Comparison of ENCODE assay signal across 8 cellular contexts in genomic region chrX:76428243-76429130, GRCh38. TPM values are rescaled to one million over a fixed set of nuclear protein-coding genes. Genes with fewer than 3 reads are reported as not detected.
DNase-seq lines count a peak whose midpoint lies in the region; ATAC-seq, FAIRE-seq and TF ChIP-seq lines count a peak whose summit lies in the region.

No MANE protein-coding gene starts in this region.

- POLR2A ChIA-PET in HepG2 (lab: Yijun Ruan, JAX) = no interaction called here

- TF ChIP-seq EP300 in HepG2 (IDR thresholded peaks at IDR 0.05; ENCODE audit: low read depth in 2 of 2, low read length in 2 of 2) (no peak), HepG2 (CRISPR knock-in tag; IDR thresholded peaks at IDR 0.05; ENCODE audit: borderline replicate concordance) (no peak)

- FAIRE-seq in HepG2 (lab: Jason Lieb, UNC) (no peak), H54 (lab: Jason Lieb, UNC) (no peak)

- dilution Hi-C loops in mammary epithelial cell (cut with HindIII; ENCODE audit: low sequenced_read_pairs) = no loop called here

- peak; percentile 1 for DNase-seq in mammary epithelial cell
- DNase-seq in HepG2 (ENCODE audit: low spot score) = no peak
- DNase-seq in stimulated activated CD8-positive, alpha-beta memory T cell treated with anti-CD3 and anti-CD28 coated beads, Interleukin-2, amount 100 ng/mL, for 48 hours (ENCODE audit: low read depth in 2 of 2) = peak; percentile 1 to 13
- DNase-seq in GF-D8 (lab: John Stamatoyannopoulos, UW) = no peak
- DNase-seq in H54 (ENCODE audit: insufficient read length, low spot score) = no peak

- 51% methylated on average over 7 of the region's 60 CpGs for WGBS in mammary epithelial cell (ENCODE audit: low coverage, missing lambda C conversion rate)
- 48% methylated on average over 5 of the region's 60 CpGs for WGBS in HepG2 (ENCODE audit: low lambda C conversion rate)

- H3K27me3 Mint-ChIP-seq in T-helper 1 cell treated with Interleukin-12 subunit alpha and Interleukin-12 subunit beta and Interleukin-4 antibody, amounts not matched to agents 30 μg/mL and 1 μg/mL, for 36 hours (ENCODE audit: low read depth) = no peaks in the 10 kb centered on the region

- in situ Hi-C loops in mammary epithelial cell (cut with MboI; ENCODE audit: low sequenced_read_pairs in 2 of 2) = no loop called here
- in situ Hi-C loops in HepG2 (cut with HindIII; ENCODE audit: extremely low pct_ligation_motif_present, low pct_unique_long_range_greater_than_20kb) = no loop called here

- H3K36me3 ChIP-seq in mammary epithelial cell (ENCODE audit: insufficient read depth, low read length) (no peaks in the 10 kb centered on the region), HepG2 (replicated peaks in 1 of 2; ENCODE audit: control insufficient read depth in 1 of 2, insufficient read depth in 2 of 2, low read length in 2 of 2) (no peaks in the 10 kb centered on the region)

- H3K27ac ChIP-seq in mammary epithelial cell (ENCODE audit: insufficient read depth, low read depth, low read length) (no peak overlapping the region), HepG2 (ENCODE audit: extremely low read length, insufficient read depth, low read length) (no peak overlapping the region)

- no peaks in the 10 kb centered on the region for H3K27me3 ChIP-seq in mammary epithelial cell (ENCODE audit: insufficient read depth, low read length)
- H3K27me3 ChIP-seq in HepG2 (ENCODE audit: control insufficient read depth in 1 of 2, insufficient read depth in 2 of 2, low read length in 2 of 2) = no peaks in the 10 kb centered on the region

- H3K79me2 ChIP-seq in mammary epithelial cell (ENCODE audit: insufficient read depth, low read length) (peaks cover 9% of the 10 kb centered on the region), HepG2 (ENCODE audit: insufficient read depth, low read length) (no peaks in the 10 kb centered on the region)

- peak overlapping the region; percentile 68 for H3K27ac Mint-ChIP-seq in T-helper 1 cell treated with Interleukin-12 subunit alpha and Interleukin-12 subunit beta and Interleukin-4 antibody, amounts not matched to agents 30 μg/mL and 1 μg/mL, for 36 hours

- H3K4me2 ChIP-seq in mammary epithelial cell (ENCODE audit: insufficient read depth, low read depth, low read length) (peak overlapping the region; percentile 92), HepG2 (ENCODE audit: low read depth, low read length) (peak overlapping the region; percentile 62)

- peaks cover 2% of the 10 kb centered on the region for H3K36me3 Mint-ChIP-seq in T-helper 1 cell treated with Interleukin-12 subunit alpha and Interleukin-12 subunit beta and Interleukin-4 antibody, amounts not matched to agents 30 μg/mL and 1 μg/mL, for 36 hours (ENCODE audit: low read depth)

- H3K4me1 Mint-ChIP-seq in T-helper 1 cell treated with Interleukin-12 subunit alpha and Interleukin-12 subunit beta and Interleukin-4 antibody, amounts not matched to agents 30 μg/mL and 1 μg/mL, for 36 hours (ENCODE audit: low read depth) = peaks cover 9% of the 10 kb centered on the region

- H3K4me3 ChIP-seq in mammary epithelial cell (replicated peaks in 1 of 3; ENCODE audit: insufficient read depth in 1 of 3, low read depth in 2 of 3, low read length in 3 of 3) (peak overlapping the region; percentile 61 to 70 (median 65)), HepG2 (replicated peaks in 1 of 3; ENCODE audit: insufficient read depth in 1 of 3, low read depth in 2 of 3, low read length in 3 of 3) (peak overlapping the region; percentile 58 to 76 (median 60); a peak in 4 of 6 replicates)

- ATAC-seq in GM18505 (IDR thresholded peaks at IDR 0.05; ENCODE audit: unreplicated experiment) (peak; percentile 47), HG02852 (IDR thresholded peaks at IDR 0.05; ENCODE audit: unreplicated experiment) (peak; percentile 47), HepG2 (peak; percentile 64)

- H3K9ac ChIP-seq in mammary epithelial cell (ENCODE audit: insufficient read depth, low read length) = peak overlapping the region; percentile 27
- H3K9ac ChIP-seq in HepG2 (ENCODE audit: insufficient read depth, low read depth, low read length) = peak overlapping the region; percentile 43

- H3K4me1 ChIP-seq in mammary epithelial cell (ENCODE audit: insufficient read depth, low read length) (peaks cover 8% of the 10 kb centered on the region), HepG2 (ENCODE audit: insufficient read depth, low read length) (no peaks in the 10 kb centered on the region)

- no peak for TF ChIP-seq CTCF in mammary epithelial cell (conservative IDR thresholded peaks at IDR 0.05 in 1 of 2, IDR thresholded peaks at IDR 0.05 in 1 of 2; ENCODE audit: extremely low read depth in 1 of 2, insufficient read depth in 1 of 2, low read depth in 1 of 2, low read length in 2 of 2)
- TF ChIP-seq CTCF in HepG2 (CRISPR knock-in tag; IDR thresholded peaks at IDR 0.05) = no peak

- TF ChIP-seq RAD21 in HepG2 (CRISPR knock-in tag; IDR thresholded peaks at IDR 0.05) = no peak

- intact Hi-C loops in mammary epithelial cell (cut with micrococcal nuclease) = no loop called here
- intact Hi-C loops in HepG2 (cut with micrococcal nuclease; ENCODE audit: unreplicated experiment) = no loop called here

- CTCF ChIA-PET in mammary epithelial cell (lab: Charles Lee; ENCODE audit: low non-redundant PET) = no interaction called here
- CTCF ChIA-PET in HepG2 (lab: Yijun Ruan, JAX; ENCODE audit: low intra/inter-chr PET ratio, low total read pairs) = no interaction called here

- H4K20me1 ChIP-seq in mammary epithelial cell (ENCODE audit: insufficient read depth, low read length) = no peaks in the 10 kb centered on the region
- no peaks in the 10 kb centered on the region for H4K20me1 ChIP-seq in HepG2 (ENCODE audit: insufficient read depth, low read length)

- H3K9me3 ChIP-seq in mammary epithelial cell (replicated peaks; ENCODE audit: insufficient read depth, low read length) (peaks cover 2% of the 10 kb centered on the region), HepG2 (ENCODE audit: low read length) (no peaks in the 10 kb centered on the region)

- BruUV-seq in mammary epithelial cell (replicated peaks; lab: Mats Ljungman, UMichigan) (TSS peak; percentile 9), HepG2 (replicated peaks; lab: Mats Ljungman, UMichigan) (no TSS peak)

- no peaks in the 10 kb centered on the region for H3K9me3 Mint-ChIP-seq in T-helper 1 cell treated with Interleukin-12 subunit alpha and Interleukin-12 subunit beta and Interleukin-4 antibody, amounts not matched to agents 30 μg/mL and 1 μg/mL, for 36 hours

- H3K4me3 Mint-ChIP-seq in T-helper 1 cell treated with Interleukin-12 subunit alpha and Interleukin-12 subunit beta and Interleukin-4 antibody, amounts not matched to agents 30 μg/mL and 1 μg/mL, for 36 hours = peak overlapping the region; percentile 88

- H2AFZ ChIP-seq in mammary epithelial cell (ENCODE audit: low read depth, low read length) = peak overlapping the region; percentile 93
- H2AFZ ChIP-seq in HepG2 (ENCODE audit: low read length) = no peak overlapping the region

- no peak for TF ChIP-seq POLR2A in GM18505 (IDR thresholded peaks at IDR 0.05; ENCODE audit: borderline replicate concordance, extremely low read depth, insufficient read depth, insufficient read length)
- no peak for TF ChIP-seq POLR2A in HepG2 (IDR thresholded peaks at IDR 0.05; ENCODE audit: insufficient read depth in 1 of 2, low read depth in 2 of 2, low read length in 2 of 2)
- TF ChIP-seq POLR2A in H54 (IDR thresholded peaks at IDR 0.05; ENCODE audit: low read depth, low read length) = no peak

TF ChIP-seq in HepG2, 621 proteins besides CTCF, POLR2A, EP300 and RAD21 (continues in another document):
- TF ChIP-seq ZFY (CRISPR knock-in tag; IDR thresholded peaks at IDR 0.05) (0 out of 2 replicates have a peak, but pooled peaks have one; percentile 6), TEAD3 (CRISPR knock-in tag; optimal IDR thresholded peaks at IDR 0.05; ENCODE audit: borderline replicate concordance) (no peak), PPARG (CRISPR knock-in tag; conservative IDR thresholded peaks at IDR 0.05) (no peak)

RNA-seq across cellular contexts. Expression of gene MAGEE1, which starts 1.0 kb away (rescaled TPM):
- total RNA-seq in mammary epithelial cell = 1 to 10 TPM; 3.3 to 4.8 TPM
- polyA plus RNA-seq in mammary epithelial cell = 0.95 TPM
- 0.72 TPM for polyA minus RNA-seq in mammary epithelial cell
- 1.2 and 1.6 TPM in 2 replicates for total RNA-seq in HepG2 (2016; rRNA removed; fragmentation: Illumina TruSeq; extraction: Trizol)
- 0.09 and 0.10 TPM in 2 replicates for total RNA-seq in HepG2 (2016; cell fraction: cytosol; rRNA removed; fragmentation: Illumina TruSeq; extraction: Trizol; ENCODE audit: low read depth)
- 1.3 and 1.4 TPM in 2 replicates for total RNA-seq in HepG2 (2016; cell fraction: insoluble cytoplasmic fraction; rRNA removed; fragmentation: Illumina TruSeq; extraction: Trizol)
- total RNA-seq in HepG2 (2016; cell fraction: membrane; rRNA removed; fragmentation: Illumina TruSeq; extraction: Trizol) = 0.38 and 0.43 TPM in 2 replicates
- total RNA-seq in HepG2 (2016; cell fraction: nucleus; rRNA removed; fragmentation: Illumina TruSeq; extraction: Trizol) = 1.5 TPM in 2 replicates
- polyA plus RNA-seq in HepG2 (2011; rRNA removed) = 0.17 and 0.18 TPM in 2 replicates
- 0.16 and 0.24 TPM in 2 replicates for polyA plus RNA-seq in HepG2 (2011; cell fraction: cytosol; rRNA removed)
- 0.63 and 0.81 TPM in 2 replicates for polyA plus RNA-seq in HepG2 (2011; cell fraction: nucleus; rRNA removed)
- polyA plus RNA-seq in HepG2 (2012) = 1.1 and 1.4 TPM in 2 replicates
- 0.05 and 0.08 TPM in 2 replicates for polyA plus RNA-seq in HepG2 (2016; cell fraction: cytosol; fragmentation: Illumina TruSeq; extraction: Trizol; ENCODE audit: low read depth)
- 1.7 and 2.0 TPM in 2 replicates for polyA plus RNA-seq in HepG2 (2016; cell fraction: insoluble cytoplasmic fraction; fragmentation: Illumina TruSeq; extraction: Trizol; ENCODE audit: low read depth)
- 0.16 and 0.24 TPM in 2 replicates for polyA plus RNA-seq in HepG2 (2016; cell fraction: membrane; fragmentation: Illumina TruSeq; extraction: Trizol; ENCODE audit: low read depth)
- 2.1 and 2.6 TPM in 2 replicates for polyA plus RNA-seq in HepG2 (2016; cell fraction: nucleus; fragmentation: Illumina TruSeq; extraction: Trizol; ENCODE audit: insufficient read depth, low read depth)
- 0.18 TPM in 1 of 2 replicates, not detected in the other for polyA minus RNA-seq in HepG2 (2011; rRNA and poly(A)+ RNA removed; ENCODE audit: low replicate concordance)
- polyA minus RNA-seq in HepG2 (2011; cell fraction: cytosol; rRNA and poly(A)+ RNA removed) = 0.49 and 0.97 TPM in 2 replicates
- polyA minus RNA-seq in HepG2 (2011; cell fraction: nucleus; rRNA and poly(A)+ RNA removed) = 0.26 and 0.62 TPM in 2 replicates

Comparison
In these comparisons a context has a peak if more than half of its experiments do, and no peak if none do; other contexts are left out.
1. DNase-seq: peak in mammary epithelial cell (single experiment) and stimulated activated CD8-positive, alpha-beta memory T cell treated with anti-CD3 and anti-CD28 coated beads, Interleukin-2, amount 100 ng/mL, for 48 hours (2 of 2); none in HepG2 (single experiment), GF-D8 (single experiment) and H54 (single experiment).
2. Peak in every context shown above with its lines, with median percentiles within 50 percentile points of each other: ATAC-seq.